In genomic region chr1:91807921-91808620, GRCh38 we compare ENCODE assay signal across 21 cellular contexts.
DNase-seq lines count a peak whose midpoint lies in the region; ATAC-seq, FAIRE-seq and TF ChIP-seq lines count a peak whose summit lies in the region.
"Had no signal": no experiment of that assay in that cellular context is flagged by ENCODE, and none has a peak within 500 bp of the region (broad histone marks: within the 10 kb centered on the region; RNA-seq: fewer than 3 reads in every experiment).

No MANE protein-coding gene starts in this region.

- TF ChIP-seq CTCF in HepG2 (CRISPR knock-in tag; IDR thresholded peaks at IDR 0.05) (no peak), right lobe of liver (IDR thresholded peaks at IDR 0.05) (no peak), esophagus muscularis mucosa (IDR thresholded peaks at IDR 0.05) (no peak), nephron (IDR thresholded peaks at IDR 0.05; ENCODE audit: unreplicated experiment in 3 of 3) (no peak), ovary (IDR thresholded peaks at IDR 0.05) (no peak)

- peaks cover 3% of the 10 kb centered on the region for H3K36me3 Mint-ChIP-seq in nephron (ENCODE audit: low read depth)

- H3K4me3 Mint-ChIP-seq in nephron, result no peak overlapping the region

- no peak overlapping the region for H3K9ac ChIP-seq in HepG2 (ENCODE audit: insufficient read depth, low read depth, low read length)

- peaks cover 66% of the 10 kb centered on the region for H3K4me1 Mint-ChIP-seq in nephron

- TF ChIP-seq RAD21 in HepG2 (CRISPR knock-in tag; IDR thresholded peaks at IDR 0.05), result no peak

- TF ChIP-seq POLR2A in HepG2 (IDR thresholded peaks at IDR 0.05; ENCODE audit: insufficient read depth in 1 of 2, low read depth in 2 of 2, low read length in 2 of 2) (no peak), right lobe of liver (IDR thresholded peaks at IDR 0.05) (no peak), esophagus muscularis mucosa (IDR thresholded peaks at IDR 0.05; ENCODE audit: low read depth) (no peak), ovary (IDR thresholded peaks at IDR 0.05) (no peak)

- intact Hi-C loops in HepG2 (cut with micrococcal nuclease; ENCODE audit: unreplicated experiment), result no loop called here
- intact Hi-C loops in right lobe of liver (cut with DNase I), result no loop called here
- intact Hi-C loops in esophagus muscularis mucosa (cut with DNase I), result no loop called here
- intact Hi-C loops in Right ventricle myocardium inferior (cut with DNase I), result no loop called here
- intact Hi-C loops in ovary (cut with DNase I), result no loop called here

- H3K79me2 ChIP-seq in HepG2 (ENCODE audit: insufficient read depth, low read length), result peaks cover 96% of the 10 kb centered on the region

- POLR2A ChIA-PET in HepG2 (lab: Yijun Ruan, JAX), result no interaction called here

- in situ Hi-C loops in HepG2 (cut with HindIII; ENCODE audit: extremely low pct_ligation_motif_present, low pct_unique_long_range_greater_than_20kb), result no loop called here

- H3K9me3 Mint-ChIP-seq in nephron, result no peaks in the 10 kb centered on the region

- H3K27ac Mint-ChIP-seq in nephron, result peak overlapping the region; percentile 75 to 95 (median 92)

- H3K4me1 ChIP-seq in HepG2 (ENCODE audit: insufficient read depth, low read length), result peaks cover 67% of the 10 kb centered on the region
- H3K4me1 ChIP-seq in right lobe of liver, result peaks cover 0 to 16% (median 0%) of the 10 kb centered on the region in 4 donors
- H3K4me1 ChIP-seq in esophagus muscularis mucosa, result peaks cover 59 to 97% (median 92%) of the 10 kb centered on the region in 4 donors
- peaks cover 30% of the 10 kb centered on the region for H3K4me1 ChIP-seq in ovary (ENCODE audit: insufficient read depth)
- H3K4me1 ChIP-seq: Caco-2 had no signal

- no peaks in the 10 kb centered on the region for H3K27me3 Mint-ChIP-seq in nephron (ENCODE audit: low read depth)

- no peak for FAIRE-seq in HepG2 (lab: Jason Lieb, UNC)
- FAIRE-seq: H54 had no signal

- H3K36me3 ChIP-seq in HepG2 (replicated peaks in 1 of 2; ENCODE audit: control insufficient read depth in 1 of 2, insufficient read depth in 2 of 2, low read length in 2 of 2), result peaks cover 1 to 24% of the 10 kb centered on the region in 2 experiments; a peak in 3 of 5 replicates
- no peaks in the 10 kb centered on the region for H3K36me3 ChIP-seq in right lobe of liver
- no peaks in the 10 kb centered on the region for H3K36me3 ChIP-seq in esophagus muscularis mucosa
- H3K36me3 ChIP-seq in ovary, result no peaks in the 10 kb centered on the region

- H4K20me1 ChIP-seq in HepG2 (ENCODE audit: insufficient read depth, low read length), result no peaks in the 10 kb centered on the region; the same call in 1 of the 2 replicates

- DNase-seq in HepG2 (ENCODE audit: low spot score) (no peak), right lobe of liver (no peak), esophagus muscularis mucosa (ENCODE audit: extremely low spot score) (no peak), Right ventricle myocardium inferior (ENCODE audit: missing footprints) (no peak), ovary (no peak)
- DNase-seq: 8988T, Caco-2, DMS 273 treated with DMSO at 0.1 percent for 48 hours, DMS79 treated with DMSO at 0.1 percent for 48 hours, KBM-7, NCI-H1092, NCI-H1436 treated with DMSO at 0.1 percent for 48 hours, NCI-H1930, NCI-H510A, PC-9, RPMI8226, SHP77 treated with DMSO at 0.1 percent for 48 hours had no signal

- WGBS in HepG2 (ENCODE audit: low lambda C conversion rate), result 96% methylated on average over 5 of the region's 5 CpGs
- 98% methylated on average over 5 of the region's 5 CpGs for WGBS in right lobe of liver (ENCODE audit: insufficient coverage, low coverage, low lambda C conversion rate, missing lambda C conversion rate)
- 95% methylated on average over 5 of the region's 5 CpGs for WGBS in esophagus muscularis mucosa
- 96 to 97% (median 96%) methylated on average over 5 of the region's 5 CpGs for WGBS in ovary, 3 donors

- TF ChIP-seq EP300 in HepG2 (IDR thresholded peaks at IDR 0.05; ENCODE audit: low read depth in 2 of 2, low read length in 2 of 2) (no peak), HepG2 (CRISPR knock-in tag; IDR thresholded peaks at IDR 0.05; ENCODE audit: borderline replicate concordance) (no peak), esophagus muscularis mucosa (IDR thresholded peaks at IDR 0.05) (no peak), ovary (IDR thresholded peaks at IDR 0.05) (no peak)

- no TSS peak for BruUV-seq in HepG2 (replicated peaks; lab: Mats Ljungman, UMichigan)

- ATAC-seq in HepG2 (no peak), right lobe of liver (no peak), Right ventricle myocardium inferior (no peak), HG03442 (IDR thresholded peaks at IDR 0.05; ENCODE audit: unreplicated experiment) (no peak)

- CTCF ChIA-PET in HepG2 (lab: Yijun Ruan, JAX; ENCODE audit: low intra/inter-chr PET ratio, low total read pairs), result no interaction called here

- no peaks in the 10 kb centered on the region for H3K9me3 ChIP-seq in HepG2 (ENCODE audit: low read length)
- H3K9me3 ChIP-seq in right lobe of liver, result no peaks in the 10 kb centered on the region
- H3K9me3 ChIP-seq in esophagus muscularis mucosa, result no peaks in the 10 kb centered on the region
- H3K9me3 ChIP-seq in ovary, result no peaks in the 10 kb centered on the region
- H3K9me3 ChIP-seq: Caco-2 had no signal

- no peak overlapping the region for H3K4me2 ChIP-seq in HepG2 (ENCODE audit: low read depth, low read length)
- H3K4me2 ChIP-seq: PC-9 had no signal

- H2AFZ ChIP-seq in HepG2 (ENCODE audit: low read length), result no peak overlapping the region
- H2AFZ ChIP-seq: PC-9 had no signal

- no peak overlapping the region for H3K27ac ChIP-seq in HepG2 (ENCODE audit: extremely low read length, insufficient read depth, low read length)
- no peak overlapping the region for H3K27ac ChIP-seq in right lobe of liver
- H3K27ac ChIP-seq in esophagus muscularis mucosa (replicated peaks in 1 of 4), result peak overlapping the region in 3 of 4 donors; percentile 21 to 75 (median 32)
- H3K27ac ChIP-seq in ovary, result no peak overlapping the region
- H3K27ac ChIP-seq: C4-2B, PC-9 had no signal

- no peaks in the 10 kb centered on the region for H3K27me3 ChIP-seq in HepG2 (ENCODE audit: control insufficient read depth in 1 of 2, insufficient read depth in 2 of 2, low read length in 2 of 2)
- no peaks in the 10 kb centered on the region for H3K27me3 ChIP-seq in right lobe of liver
- no peaks in the 10 kb centered on the region for H3K27me3 ChIP-seq in esophagus muscularis mucosa
- H3K27me3 ChIP-seq in ovary, result no peaks in the 10 kb centered on the region

- H3K4me3 ChIP-seq in HepG2 (replicated peaks in 1 of 3; ENCODE audit: insufficient read depth in 1 of 3, low read depth in 2 of 3, low read length in 3 of 3) (no peak overlapping the region), right lobe of liver (no peak overlapping the region), esophagus muscularis mucosa (no peak overlapping the region), ovary (no peak overlapping the region)
- H3K4me3 ChIP-seq: PC-9 had no signal

TF ChIP-seq in HepG2, 621 proteins besides CTCF, POLR2A, EP300 and RAD21:
- TF ChIP-seq ARNTL (CRISPR knock-in tag; IDR thresholded peaks at IDR 0.05) (no peak), RBM22 (optimal IDR thresholded peaks at IDR 0.05; ENCODE audit: low read length) (peak; percentile 47)

Comparison
In these comparisons a context has a peak if more than half of its experiments do, and no peak if none do; other contexts are left out.
1. H3K27ac ChIP-seq: peak in esophagus muscularis mucosa (3 of 4); none in HepG2 (single experiment), right lobe of liver (0 of 3) and ovary (0 of 2).